ENCODE assay signal across 1 cellular context in genomic region chr5:82277987-82278710, GRCh38.
TF ChIP-seq lines count a peak whose summit lies in the region.

TSS of gene RPS23 (minus strand) at chr5:82278354. CDS start at chr5:82278323, 31 bp downstream.

TF ChIP-seq in HepG2, 621 proteins besides CTCF, POLR2A, EP300 and RAD21 (continued from another document and continues in another):
- TF ChIP-seq AHDC1 (CRISPR knock-in tag; IDR thresholded peaks at IDR 0.05; ENCODE audit: borderline replicate concordance) = no peak
- TF ChIP-seq MEIS1 (CRISPR knock-in tag; IDR thresholded peaks at IDR 0.05; ENCODE audit: borderline replicate concordance) = no peak
- peak; percentile 61; the same call in 1 of the 2 replicates for TF ChIP-seq MXD4 (CRISPR knock-in tag; IDR thresholded peaks at IDR 0.05)
- TF ChIP-seq ZNF546 (CRISPR knock-in tag; conservative IDR thresholded peaks at IDR 0.05) = no peak
- TF ChIP-seq FOXA1 (IDR thresholded peaks at IDR 0.05) = no peak
- TF ChIP-seq FOXA1 (CRISPR knock-in tag; IDR thresholded peaks at IDR 0.05) = no peak
- 0 out of 2 replicates have a peak, but pooled peaks have one; percentile 55 for TF ChIP-seq KLF13 (CRISPR knock-in tag; IDR thresholded peaks at IDR 0.05)
- peak; percentile 86 for TF ChIP-seq CREM (IDR thresholded peaks at IDR 0.05)
- no peak for TF ChIP-seq CREM (CRISPR knock-in tag; IDR thresholded peaks at IDR 0.05)
- TF ChIP-seq POGZ (CRISPR knock-in tag; IDR thresholded peaks at IDR 0.05) = peak; percentile 65
- no peak for TF ChIP-seq ZNF138 (CRISPR knock-in tag; IDR thresholded peaks at IDR 0.05; ENCODE audit: low read depth)
- TF ChIP-seq ZNF280B (CRISPR knock-in tag; IDR thresholded peaks at IDR 0.05; ENCODE audit: borderline replicate concordance) = peak; percentile 62; the same call in 1 of the 2 replicates
- peak; percentile 96 for TF ChIP-seq YEATS2 (CRISPR knock-in tag; IDR thresholded peaks at IDR 0.05; ENCODE audit: borderline replicate concordance)
- TF ChIP-seq SP5 (CRISPR knock-in tag; IDR thresholded peaks at IDR 0.05; ENCODE audit: borderline replicate concordance, low read depth) = peak; percentile 30
- TF ChIP-seq TARDBP (CRISPR knock-in tag; IDR thresholded peaks at IDR 0.05) = no peak
- TF ChIP-seq LRRFIP1 (CRISPR knock-in tag; conservative IDR thresholded peaks at IDR 0.05) = no peak
- TF ChIP-seq SP4 (CRISPR knock-in tag; IDR thresholded peaks at IDR 0.05) = peak; percentile 49; the same call in 1 of the 2 replicates
- TF ChIP-seq GLMP (CRISPR knock-in tag; IDR thresholded peaks at IDR 0.05; ENCODE audit: borderline replicate concordance) = no peak
- TF ChIP-seq RXRA (CRISPR knock-in tag; IDR thresholded peaks at IDR 0.05) = no peak
- no peak for TF ChIP-seq ZNF318 (CRISPR knock-in tag; IDR thresholded peaks at IDR 0.05)
- TF ChIP-seq FOXM1 (CRISPR knock-in tag; IDR thresholded peaks at IDR 0.05) = peak; percentile 66; the same call in 1 of the 2 replicates
- no peak for TF ChIP-seq ZHX1 (CRISPR knock-in tag; IDR thresholded peaks at IDR 0.05; ENCODE audit: low read depth)
- 0 out of 2 replicates have a peak, but pooled peaks have one; percentile 31 for TF ChIP-seq SATB2 (CRISPR knock-in tag; IDR thresholded peaks at IDR 0.05)
- no peak for TF ChIP-seq BCLAF1 (IDR thresholded peaks at IDR 0.05)
- TF ChIP-seq BATF2 (CRISPR knock-in tag; IDR thresholded peaks at IDR 0.05) = no peak
- TF ChIP-seq HNRNPUL1 (IDR thresholded peaks at IDR 0.05; ENCODE audit: low read depth, low read length) = no peak
- no peak for TF ChIP-seq SRY (CRISPR knock-in tag; IDR thresholded peaks at IDR 0.05)
- TF ChIP-seq SAFB2 (CRISPR knock-in tag; IDR thresholded peaks at IDR 0.05; ENCODE audit: borderline replicate concordance, low read depth) = no peak
- TF ChIP-seq ARID2 (CRISPR knock-in tag; IDR thresholded peaks at IDR 0.05; ENCODE audit: borderline replicate concordance) = no peak
